Comparison of ENCODE assay signal across 15 cellular contexts in the genomic region with DNA sequence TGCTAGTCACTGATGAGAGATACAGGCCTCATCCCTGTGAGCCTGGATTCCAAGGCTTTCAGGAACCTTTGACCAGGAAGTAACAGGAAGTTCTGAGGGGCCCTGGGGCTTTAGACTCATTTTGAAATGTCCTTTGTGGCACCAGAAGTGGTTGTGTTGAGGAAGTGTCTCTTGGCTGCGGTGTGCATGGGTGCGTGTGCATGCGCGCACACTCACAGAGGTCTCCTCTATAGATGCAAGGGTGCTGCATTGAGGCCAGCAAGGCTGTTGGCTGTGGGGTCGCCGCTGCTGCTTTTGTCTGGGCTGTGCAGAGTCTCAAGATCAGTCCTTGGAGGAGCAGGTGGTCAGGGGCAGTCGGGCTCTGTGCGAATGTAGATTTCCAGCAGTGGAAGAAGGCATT. TPM values are rescaled to one million over a fixed set of nuclear protein-coding genes. Genes with fewer than 3 reads are reported as not detected.
DNase-seq lines count a peak whose midpoint lies in the region; ATAC-seq and TF ChIP-seq lines count a peak whose summit lies in the region.
"Had no signal": no experiment of that assay in that cellular context is flagged by ENCODE, and none has a peak within 500 bp of the region (broad histone marks: within the 10 kb centered on the region; RNA-seq: fewer than 3 reads in every experiment).

No MANE protein-coding gene starts in this region.

- no peaks in the 10 kb centered on the region for H3K9me3 Mint-ChIP-seq in activated CD4-positive, alpha-beta T cell treated with anti-CD3 and anti-CD28 coated beads, Interleukin-2, amount 10 ng/mL, durations not matched to agents 24 days and 14 days
- no peaks in the 10 kb centered on the region for H3K9me3 Mint-ChIP-seq in brain
- H3K9me3 Mint-ChIP-seq: neural crest cell had no signal

- H3K27me3 ChIP-seq in psoas muscle (ENCODE audit: insufficient read depth in 3 of 3, low read length in 2 of 3) = no peaks in the 10 kb centered on the region
- H3K27me3 ChIP-seq: dorsolateral prefrontal cortex, gastrocnemius medialis had no signal

- H3K27ac Mint-ChIP-seq in activated CD4-positive, alpha-beta T cell treated with anti-CD3 and anti-CD28 coated beads, Interleukin-2, amount 10 ng/mL, durations not matched to agents 24 days and 14 days = peak overlapping the region; percentile 67
- H3K27ac Mint-ChIP-seq in brain = peak overlapping the region in 3 of 5 experiments; percentile 24 to 60 (median 36)

- ATAC-seq in psoas muscle (no peak), GM21737 (IDR thresholded peaks at IDR 0.05; ENCODE audit: unreplicated experiment) (no peak), GM18870 (IDR thresholded peaks at IDR 0.05; ENCODE audit: unreplicated experiment) (no peak)
- no peak for ATAC-seq in activated CD4-positive, CD25-positive, alpha-beta regulatory T cell treated with anti-CD3 and anti-CD28 coated beads, Interleukin-2, amount 50 U/mL, for 24 hours
- ATAC-seq: gastrocnemius medialis, HCT116 had no signal

- H3K36me3 ChIP-seq in psoas muscle (ENCODE audit: insufficient read depth in 1 of 2, low read depth in 1 of 2) = peaks cover 7 to 68% of the 10 kb centered on the region in 2 donors

- peaks cover 39% of the 10 kb centered on the region for H3K4me1 Mint-ChIP-seq in activated CD4-positive, alpha-beta T cell treated with anti-CD3 and anti-CD28 coated beads, Interleukin-2, amount 10 ng/mL, durations not matched to agents 24 days and 14 days
- H3K4me1 Mint-ChIP-seq in brain = peaks cover 13% of the 10 kb centered on the region

- H3K36me3 Mint-ChIP-seq in activated CD4-positive, alpha-beta T cell treated with anti-CD3 and anti-CD28 coated beads, Interleukin-2, amount 10 ng/mL, durations not matched to agents 24 days and 14 days (ENCODE audit: low read depth) = peaks cover 55% of the 10 kb centered on the region
- H3K36me3 Mint-ChIP-seq in brain = peaks cover 39% of the 10 kb centered on the region

- H3K9me3 ChIP-seq in psoas muscle = no peaks in the 10 kb centered on the region
- H3K9me3 ChIP-seq: gastrocnemius medialis had no signal

- H3K27ac ChIP-seq in psoas muscle = peak overlapping the region; percentile 16

- peak overlapping the region; percentile 26 for H3K4me3 Mint-ChIP-seq in activated CD4-positive, alpha-beta T cell treated with anti-CD3 and anti-CD28 coated beads, Interleukin-2, amount 10 ng/mL, durations not matched to agents 24 days and 14 days
- H3K4me3 Mint-ChIP-seq in brain = no peak overlapping the region
- H3K4me3 Mint-ChIP-seq: neural crest cell had no signal

- TF ChIP-seq CTCF in NB4 (IDR thresholded peaks at IDR 0.05; ENCODE audit: low read depth, low read length) (no peak), brain (conservative IDR thresholded peaks at IDR 0.05) (no peak), psoas muscle (IDR thresholded peaks at IDR 0.05) (no peak)

- intact Hi-C loops in activated CD4-positive, alpha-beta T cell treated with anti-CD3 and anti-CD28 coated beads, Interleukin-2, amount 10 ng/mL, durations not matched to agents 24 days and 14 days (cut with micrococcal nuclease) = no loop called here
- intact Hi-C loops in psoas muscle (cut with DNase I) = no loop called here

- TF ChIP-seq POLR2A in NB4 (IDR thresholded peaks at IDR 0.05; ENCODE audit: extremely low read depth, insufficient read length) = no peak

- peaks cover 10% of the 10 kb centered on the region for H3K4me1 ChIP-seq in psoas muscle

- H3K4me3 ChIP-seq in NB4 (ENCODE audit: low read depth, low read length) = no peak overlapping the region
- H3K4me3 ChIP-seq in psoas muscle = no peak overlapping the region
- H3K4me3 ChIP-seq: dorsolateral prefrontal cortex, gastrocnemius medialis had no signal

- WGBS in psoas muscle, 3 donors = 82 to 92% (median 84%) methylated on average over 8 of the region's 8 CpGs

- no peak for DNase-seq in activated CD4-positive, alpha-beta T cell treated with anti-CD3 and anti-CD28 coated beads, Interleukin-2, amount 10 ng/mL, durations not matched to agents 24 days and 14 days
- no peak for DNase-seq in activated CD4-positive, alpha-beta T cell treated with anti-CD3 and anti-CD28 coated beads for 48 hours
- DNase-seq in NB4 (ENCODE audit: low read depth) (peak; percentile 43), psoas muscle (no peak)
- DNase-seq: activated CD4-positive, alpha-beta T cell treated with anti-CD3 and anti-CD28 coated beads for 4 hours; dorsolateral prefrontal cortex; gastrocnemius medialis; NCI-H187; trophoblast cell had no signal

- no peaks in the 10 kb centered on the region for H3K27me3 Mint-ChIP-seq in activated CD4-positive, alpha-beta T cell treated with anti-CD3 and anti-CD28 coated beads, Interleukin-2, amount 10 ng/mL, durations not matched to agents 24 days and 14 days
- H3K27me3 Mint-ChIP-seq in brain = no peaks in the 10 kb centered on the region

RNA-seq across cellular contexts. Expression of a gene that starts 7.6 kb away (rescaled TPM):
- total RNA-seq in activated CD4-positive, alpha-beta T cell treated with anti-CD3 and anti-CD28 coated beads, Interleukin-2, amount 10 ng/mL, durations not matched to agents 24 days and 14 days = 18.3 and 22.2 TPM in 2 replicates
- polyA plus RNA-seq in brain (ENCODE audit: insufficient read depth, low read depth, low replicate concordance) = 17.3 TPM
- total RNA-seq in psoas muscle = 10 to 100 TPM; 14.9 to 21.1 (median 20.1) TPM
- 10 to 100 TPM; 29.4 to 38.2 (median 37.4) TPM for polyA plus RNA-seq in psoas muscle

RNA-seq across cellular contexts. Expression of a gene that starts 7.7 kb away (rescaled TPM):
- total RNA-seq in activated CD4-positive, alpha-beta T cell treated with anti-CD3 and anti-CD28 coated beads, Interleukin-2, amount 10 ng/mL, durations not matched to agents 24 days and 14 days = 248 and 257 TPM in 2 replicates
- 96.8 TPM for polyA plus RNA-seq in brain (ENCODE audit: insufficient read depth, low read depth, low replicate concordance)
- 10 to 100 TPM; 19.9 to 66.8 (median 44.3) TPM for total RNA-seq in psoas muscle
- polyA plus RNA-seq in psoas muscle = 100 to 1,000 TPM in 1 of 3 donors, 10 to 100 TPM in 2; 44.3 to 201 (median 56.8) TPM

RNA-seq across cellular contexts. Expression of a gene that starts 15.8 kb away (rescaled TPM):
- 9.1 and 11.7 TPM in 2 replicates for total RNA-seq in activated CD4-positive, alpha-beta T cell treated with anti-CD3 and anti-CD28 coated beads, Interleukin-2, amount 10 ng/mL, durations not matched to agents 24 days and 14 days
- polyA plus RNA-seq in brain (ENCODE audit: insufficient read depth, low read depth, low replicate concordance) (48.9 TPM), psoas muscle (1 to 10 TPM in 2 of 3 donors, under 1 TPM in 1; 0.80 to 2.1 (median 1.3) TPM)
- total RNA-seq in psoas muscle = 1 to 10 TPM; 2.3 to 4.2 (median 2.8) TPM

RNA-seq across cellular contexts. Expression of a gene that starts 55.5 kb away (rescaled TPM):
- total RNA-seq in activated CD4-positive, alpha-beta T cell treated with anti-CD3 and anti-CD28 coated beads, Interleukin-2, amount 10 ng/mL, durations not matched to agents 24 days and 14 days = 105 and 108 TPM in 2 replicates
- 130 TPM for polyA plus RNA-seq in brain (ENCODE audit: insufficient read depth, low read depth, low replicate concordance)
- total RNA-seq in psoas muscle = 10 to 100 TPM; 28.7 to 55.8 (median 43.1) TPM
- polyA plus RNA-seq in psoas muscle = 100 to 1,000 TPM; 103 to 193 (median 162) TPM
